Comparison of ENCODE assay signal across 21 cellular contexts in the genomic region with DNA sequence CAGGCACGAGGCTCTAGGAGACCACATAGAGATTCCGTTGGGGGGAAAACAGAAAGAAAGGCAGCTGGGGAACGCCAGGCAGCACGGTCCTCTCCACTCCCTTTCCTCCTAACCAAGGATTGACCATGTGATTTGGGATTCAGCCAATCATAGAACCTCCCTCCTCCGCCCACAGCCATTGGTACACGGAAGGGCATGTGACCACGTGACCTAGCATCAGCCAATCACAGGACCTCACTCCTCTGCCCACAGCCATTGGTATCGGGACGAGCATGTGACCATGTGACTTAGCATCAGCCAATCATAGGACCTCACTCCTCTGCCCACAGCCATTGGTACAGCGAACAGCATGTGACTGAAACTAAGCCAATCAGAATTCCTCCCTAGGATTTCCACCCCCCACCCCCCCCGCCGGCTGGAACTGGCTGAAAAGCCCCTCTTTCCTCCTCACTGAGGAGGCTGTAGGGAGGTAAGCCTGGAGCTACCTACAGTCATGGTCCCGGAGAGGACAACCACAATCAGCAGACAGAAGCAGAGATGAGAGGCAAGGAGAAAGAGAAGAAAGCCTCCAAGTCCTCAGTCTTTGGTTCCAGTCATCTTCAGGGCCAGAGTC. TPM values are rescaled to one million over a fixed set of nuclear protein-coding genes. Genes with fewer than 3 reads are reported as not detected.
DNase-seq lines count a peak whose midpoint lies in the region; ATAC-seq and TF ChIP-seq lines count a peak whose summit lies in the region.
"Had no signal": no experiment of that assay in that cellular context is flagged by ENCODE, and none has a peak within 500 bp of the region (broad histone marks: within the 10 kb centered on the region; RNA-seq: fewer than 3 reads in every experiment).

No MANE protein-coding gene starts in this region.

- peaks cover 49% of the 10 kb centered on the region for H3K4me1 Mint-ChIP-seq in activated CD4-positive, alpha-beta T cell treated with anti-CD3 and anti-CD28 coated beads, Interleukin-2, amount 10 ng/mL, durations not matched to agents 24 days and 14 days
- H3K4me1 Mint-ChIP-seq in endodermal cell: peaks cover 49% of the 10 kb centered on the region

- H3K9me3 Mint-ChIP-seq in activated CD4-positive, alpha-beta T cell treated with anti-CD3 and anti-CD28 coated beads, Interleukin-2, amount 10 ng/mL, durations not matched to agents 24 days and 14 days: peaks cover 9% of the 10 kb centered on the region
- H3K9me3 Mint-ChIP-seq in endodermal cell: no peaks in the 10 kb centered on the region
- H3K9me3 Mint-ChIP-seq: immature natural killer cell had no signal

- H3K27ac ChIP-seq in endodermal cell (ENCODE audit: low read depth, low read length): no peak overlapping the region
- no peak overlapping the region for H3K27ac ChIP-seq in skeletal muscle tissue (ENCODE audit: low read depth, low read length)
- H3K27ac ChIP-seq: left lung had no signal

- H3K4me3 Mint-ChIP-seq in activated CD4-positive, alpha-beta T cell treated with anti-CD3 and anti-CD28 coated beads, Interleukin-2, amount 10 ng/mL, durations not matched to agents 24 days and 14 days: no peak overlapping the region
- H3K4me3 Mint-ChIP-seq in endodermal cell: no peak overlapping the region
- H3K4me3 Mint-ChIP-seq: activated naive CD8-positive, alpha-beta T cell; IgD-negative memory B cell; immature natural killer cell; naive B cell had no signal

- peak; percentile 49 for DNase-seq in activated CD4-positive, alpha-beta T cell treated with anti-CD3 and anti-CD28 coated beads, Interleukin-2, amount 10 ng/mL, durations not matched to agents 24 days and 14 days
- no peak for DNase-seq in activated CD4-positive, alpha-beta T cell treated with anti-CD3 and anti-CD28 coated beads, Interleukin-2, amount 50 U/mL, for 4 hours
- DNase-seq in NAMALWA (ENCODE audit: low spot score) (peak; percentile 87), endodermal cell (peak; percentile 66), NCI-H510A (lab: John Stamatoyannopoulos, UW) (no peak)
- DNase-seq in stimulated activated CD4-positive, alpha-beta T cell treated with anti-CD3 and anti-CD28 coated beads, Interleukin-4, amount 100 ng/mL, for 1 hour: no peak
- DNase-seq: activated CD4-positive, alpha-beta T cell treated with anti-CD3 and anti-CD28 coated beads for 1 hour; aorta; DND-41; immature natural killer cell; left lung; naive B cell; NCI-H1417 treated with DMSO at 0.1 percent for 48 hours; NCI-H446; substantia nigra had no signal

- H3K9me3 ChIP-seq in endodermal cell (ENCODE audit: control insufficient read depth, low read length) (no peaks in the 10 kb centered on the region), skeletal muscle tissue (ENCODE audit: control insufficient read depth in 3 of 3, low read length in 3 of 3) (no peaks in the 10 kb centered on the region)
- H3K9me3 ChIP-seq: left lung had no signal

- H3K4me3 ChIP-seq in endodermal cell (ENCODE audit: low read length): peak overlapping the region; percentile 51
- peak overlapping the region in 2 of 3 donors; percentile 25 to 41 for H3K4me3 ChIP-seq in skeletal muscle tissue (ENCODE audit: low read length in 3 of 3)
- H3K4me3 ChIP-seq: left lung had no signal

- H3K9ac ChIP-seq in endodermal cell (ENCODE audit: extremely low read depth, low read length, poor library complexity, severe bottlenecking): no peak overlapping the region
- H3K9ac ChIP-seq in skeletal muscle tissue (ENCODE audit: low read depth in 1 of 3, low read length in 3 of 3): no peak overlapping the region

- intact Hi-C loops in activated CD4-positive, alpha-beta T cell treated with anti-CD3 and anti-CD28 coated beads, Interleukin-2, amount 10 ng/mL, durations not matched to agents 24 days and 14 days (cut with micrococcal nuclease): no loop called here

- H3K27ac Mint-ChIP-seq in activated CD4-positive, alpha-beta T cell treated with anti-CD3 and anti-CD28 coated beads, Interleukin-2, amount 10 ng/mL, durations not matched to agents 24 days and 14 days: no peak overlapping the region
- H3K27ac Mint-ChIP-seq in endodermal cell: no peak overlapping the region
- H3K27ac Mint-ChIP-seq: activated naive CD8-positive, alpha-beta T cell; activated T-helper 2 cell treated with anti-CD3 and anti-CD28 coated beads, Interferon-gamma antibody, Interleukin-2, Interleukin-4, amounts not matched to agents 10 μg/mL and 5 μg/mL and 100 μg/mL, durations not matched to agents 14 hours and 24 hours and 36 hours; IgD-negative memory B cell; immature natural killer cell had no signal

- no peak for TF ChIP-seq CTCF in endodermal cell (conservative IDR thresholded peaks at IDR 0.05)

- H3K27me3 Mint-ChIP-seq in activated CD4-positive, alpha-beta T cell treated with anti-CD3 and anti-CD28 coated beads, Interleukin-2, amount 10 ng/mL, durations not matched to agents 24 days and 14 days: no peaks in the 10 kb centered on the region
- H3K27me3 Mint-ChIP-seq in endodermal cell (ENCODE audit: insufficient read depth): no peaks in the 10 kb centered on the region
- H3K27me3 Mint-ChIP-seq: activated naive CD8-positive, alpha-beta T cell had no signal

- ATAC-seq in GM18909 (IDR thresholded peaks at IDR 0.05; ENCODE audit: poor library complexity, unreplicated experiment): no peak
- ATAC-seq: left lung, Right ventricle myocardium inferior had no signal

- peaks cover 35% of the 10 kb centered on the region for H3K36me3 Mint-ChIP-seq in activated CD4-positive, alpha-beta T cell treated with anti-CD3 and anti-CD28 coated beads, Interleukin-2, amount 10 ng/mL, durations not matched to agents 24 days and 14 days (ENCODE audit: low read depth)
- H3K36me3 Mint-ChIP-seq in endodermal cell (ENCODE audit: low read depth): peaks cover 39% of the 10 kb centered on the region
- H3K36me3 Mint-ChIP-seq: IgD-negative memory B cell had no signal

- H3K4me1 ChIP-seq in endodermal cell (ENCODE audit: control insufficient read depth, insufficient read depth, low read length) (peaks cover 24% of the 10 kb centered on the region), skeletal muscle tissue (ENCODE audit: control insufficient read depth in 3 of 3, insufficient read depth in 3 of 3, low read length in 3 of 3) (peaks cover 12 to 42% (median 18%) of the 10 kb centered on the region in 3 donors)
- H3K4me1 ChIP-seq: left lung had no signal

- H3K36me3 ChIP-seq in endodermal cell (ENCODE audit: control insufficient read depth, insufficient read depth, low read length) (peaks cover 89% of the 10 kb centered on the region), skeletal muscle tissue (ENCODE audit: control insufficient read depth in 3 of 3, insufficient read depth in 3 of 3, low read length in 3 of 3) (peaks cover 0 to 2% (median 0%) of the 10 kb centered on the region in 3 donors)
- H3K36me3 ChIP-seq: left lung had no signal

- WGBS in endodermal cell (ENCODE audit: insufficient coverage in 1 of 2, insufficient read length in 1 of 2), 2 experiments: 78 to 93% methylated on average over 6 to 12 of the region's 13 CpGs

- H3K27me3 ChIP-seq in endodermal cell (ENCODE audit: control insufficient read depth, insufficient read depth, low read length, poor library complexity, severe bottlenecking): no peaks in the 10 kb centered on the region
- H3K27me3 ChIP-seq in skeletal muscle tissue (ENCODE audit: control insufficient read depth in 3 of 3, insufficient read depth in 3 of 3, low read length in 3 of 3): peaks cover 4% of the 10 kb centered on the region in 3 donors

RNA-seq across cellular contexts. Expression of gene SERPINE2, which starts 7.6 kb away (rescaled TPM):
- 23.2 and 23.9 TPM in 2 replicates for total RNA-seq in activated CD4-positive, alpha-beta T cell treated with anti-CD3 and anti-CD28 coated beads, Interleukin-2, amount 10 ng/mL, durations not matched to agents 24 days and 14 days
- total RNA-seq in endodermal cell (100 to 1,000 TPM; 257 to 386 TPM), skeletal muscle tissue (33.4 TPM)
- polyA plus RNA-seq in endodermal cell (2013, experiment 1 of 2): 226 TPM
- polyA plus RNA-seq in endodermal cell (2013, experiment 2 of 2): 288 TPM

Comparison
In these comparisons a context has a peak if more than half of its experiments do, and no peak if none do; other contexts are left out.
1. DNase-seq: peak in activated CD4-positive, alpha-beta T cell treated with anti-CD3 and anti-CD28 coated beads, Interleukin-2, amount 10 ng/mL, durations not matched to agents 24 days and 14 days (single experiment), NAMALWA (single experiment) and endodermal cell (single experiment); none in activated CD4-positive, alpha-beta T cell treated with anti-CD3 and anti-CD28 coated beads, Interleukin-2, amount 50 U/mL, for 4 hours (0 of 2), stimulated activated CD4-positive, alpha-beta T cell treated with anti-CD3 and anti-CD28 coated beads, Interleukin-4, amount 100 ng/mL, for 1 hour (single experiment) and NCI-H510A (single experiment).